ENCODE assay signal across 9 cellular contexts in the genomic region with DNA sequence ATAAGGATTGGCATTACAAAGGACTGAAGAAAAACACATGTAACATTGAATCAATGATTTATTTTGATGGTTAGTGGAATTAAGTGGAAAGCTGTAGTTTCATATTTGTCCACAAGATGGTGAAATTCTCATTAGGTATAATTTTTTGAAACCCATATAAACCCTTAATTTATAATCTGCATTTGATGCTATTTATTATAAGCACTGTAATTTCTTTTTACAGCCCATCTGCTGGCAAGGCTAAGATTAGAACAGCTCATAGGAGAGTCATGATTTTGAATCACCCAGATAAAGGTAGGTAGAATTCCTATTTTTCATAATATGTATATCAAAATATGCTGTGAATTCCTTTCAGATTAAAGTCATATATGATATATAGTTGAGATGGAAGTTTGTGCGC.
A peak's percentile ranks its signal among the peaks of the same experiment; 100 is the strongest.
DNase-seq lines count a peak whose midpoint lies in the region; ATAC-seq and TF ChIP-seq lines count a peak whose summit lies in the region.
"Had no signal": no experiment of that assay in that cellular context is flagged by ENCODE, and none has a peak within 500 bp of the region (broad histone marks: within the 10 kb centered on the region; RNA-seq: fewer than 3 reads in every experiment).

No MANE protein-coding gene starts in this region.

- no peak for ATAC-seq in psoas muscle
- ATAC-seq in HG03354 (IDR thresholded peaks at IDR 0.05; ENCODE audit: poor library complexity, severe bottlenecking, unreplicated experiment) = no peak

- no peak overlapping the region for H3K4me3 Mint-ChIP-seq in endodermal cell

- H3K9me3 ChIP-seq in endodermal cell (ENCODE audit: control insufficient read depth, low read length) (peaks cover 53% of the 10 kb centered on the region), psoas muscle (no peaks in the 10 kb centered on the region)
- H3K9me3 ChIP-seq: BLaER1 had no signal

- H3K36me3 ChIP-seq in endodermal cell (ENCODE audit: control insufficient read depth, insufficient read depth, low read length) (peaks cover 93% of the 10 kb centered on the region), psoas muscle (ENCODE audit: insufficient read depth in 1 of 2, low read depth in 1 of 2) (no peaks in the 10 kb centered on the region)
- H3K36me3 ChIP-seq: BLaER1 had no signal

- H3K4me1 Mint-ChIP-seq in endodermal cell = peaks cover 18% of the 10 kb centered on the region

- H3K36me3 Mint-ChIP-seq in endodermal cell (ENCODE audit: low read depth) = peaks cover 68% of the 10 kb centered on the region

- TF ChIP-seq CTCF in endodermal cell (conservative IDR thresholded peaks at IDR 0.05) (peak; percentile 73), psoas muscle (IDR thresholded peaks at IDR 0.05) (peak; percentile 73)

- DNase-seq in NCI-H1417 (lab: John Stamatoyannopoulos, UW) (peak in 2 of 3 experiments; percentile 24 to 64), NCI-H1417 treated with DMSO at 0.1 percent for 48 hours (lab: John Stamatoyannopoulos, UW) (no peak), NCI-H446 (lab: John Stamatoyannopoulos, UW) (peak; percentile 54 to 71), endodermal cell (no peak), psoas muscle (no peak), NCI-H1048 (lab: John Stamatoyannopoulos, UW) (no peak)
- DNase-seq in activated CD4-positive, CD25-positive, alpha-beta regulatory T cell (lab: John Stamatoyannopoulos, UW) = no peak

- H3K27ac Mint-ChIP-seq in endodermal cell = no peak overlapping the region

- intact Hi-C loops in psoas muscle (cut with DNase I) = loop anchor here (5.0 to 10.0 kb wide), 3 partner anchors 719 to 789 kb away; a partner anchor contains a TSS

- 88% methylated on average over 1 of the region's 1 CpG; no CpG with 5 or more reads in 1 of the 2 experiments for WGBS in endodermal cell (ENCODE audit: insufficient coverage in 1 of 2, insufficient read length in 1 of 2), 2 experiments
- 93 to 98% (median 96%) methylated on average over 1 of the region's 1 CpG for WGBS in psoas muscle, 3 donors

- H3K27ac ChIP-seq in endodermal cell (ENCODE audit: low read depth, low read length) (no peak overlapping the region), psoas muscle (no peak overlapping the region)
- H3K27ac ChIP-seq: BLaER1 had no signal

- H3K4me3 ChIP-seq in endodermal cell (ENCODE audit: low read length) = peak overlapping the region; percentile 10
- H3K4me3 ChIP-seq in psoas muscle = no peak overlapping the region
- H3K4me3 ChIP-seq: BLaER1 had no signal

- H3K9me3 Mint-ChIP-seq in endodermal cell = peaks cover 17% of the 10 kb centered on the region

- no peaks in the 10 kb centered on the region for H3K27me3 Mint-ChIP-seq in endodermal cell (ENCODE audit: insufficient read depth)

- H3K27me3 ChIP-seq in endodermal cell (ENCODE audit: control insufficient read depth, insufficient read depth, low read length, poor library complexity, severe bottlenecking) (no peaks in the 10 kb centered on the region), psoas muscle (ENCODE audit: insufficient read depth in 3 of 3, low read length in 2 of 3) (no peaks in the 10 kb centered on the region)
- H3K27me3 ChIP-seq: BLaER1 had no signal

- peaks cover 8% of the 10 kb centered on the region for H3K4me1 ChIP-seq in endodermal cell (ENCODE audit: control insufficient read depth, insufficient read depth, low read length)
- peaks cover 3% of the 10 kb centered on the region for H3K4me1 ChIP-seq in psoas muscle
- H3K4me1 ChIP-seq: BLaER1 had no signal

- H3K9ac ChIP-seq in endodermal cell (ENCODE audit: extremely low read depth, low read length, poor library complexity, severe bottlenecking) = no peak overlapping the region
- H3K9ac ChIP-seq: BLaER1 had no signal

Comparison
In these comparisons a context has a peak if more than half of its experiments do, and no peak if none do; other contexts are left out.
1. DNase-seq: peak in NCI-H1417 (2 of 3) and NCI-H446 (2 of 2); none in NCI-H1417 treated with DMSO at 0.1 percent for 48 hours (single experiment), endodermal cell (single experiment), psoas muscle (0 of 2), activated CD4-positive, CD25-positive, alpha-beta regulatory T cell (0 of 4) and NCI-H1048 (single experiment).